23 cellular contexts compared by ENCODE assay signal in genomic region chr3:64173567-64173966, GRCh38. TPM values are rescaled to one million over a fixed set of nuclear protein-coding genes. Genes with fewer than 3 reads are reported as not detected.
"Had no signal": no experiment of that assay in that cellular context is flagged by ENCODE, and none has a peak within 500 bp of the region (broad histone marks: within the 10 kb centered on the region; RNA-seq: fewer than 3 reads in every experiment).

No MANE protein-coding gene starts in this region.

- H3K27me3 Mint-ChIP-seq: natural killer cell treated with Interleukin-12 subunit alpha and Interleukin-12 subunit beta and Interleukin-15 and Interleukin-18, amount 100 ng/mL, for 72 hours; progenitor cell of endocrine pancreas; stimulated activated naive CD8-positive, alpha-beta T cell treated with anti-CD3 and anti-CD28 coated beads, Interleukin-15, Interleukin-2, amounts not matched to agents 100 ng/mL and 50 ng/mL, for 24 hours; type B pancreatic cell had no signal

- H3K27ac Mint-ChIP-seq: naive thymus-derived CD4-positive, alpha-beta T cell; natural killer cell treated with Interleukin-12 subunit alpha and Interleukin-12 subunit beta and Interleukin-15 and Interleukin-18, amount 100 ng/mL, for 72 hours; progenitor cell of endocrine pancreas; stimulated activated effector memory CD8-positive, alpha-beta T cell treated with anti-CD3 and anti-CD28 coated beads, Interleukin-12 subunit alpha, Interleukin-12 subunit beta, amount 100 ng/mL, for 72 hours; stimulated activated naive CD8-positive, alpha-beta T cell treated with anti-CD3 and anti-CD28 coated beads, Interleukin-15, Interleukin-2, amounts not matched to agents 100 ng/mL and 50 ng/mL, for 24 hours had no signal

- H3K4me1 ChIP-seq: spleen, tibial nerve, uterus had no signal

- ATAC-seq: left lobe of liver; naive thymus-derived CD4-positive, alpha-beta T cell; natural killer cell treated with Interleukin-12 subunit alpha and Interleukin-12 subunit beta and Interleukin-15 and Interleukin-18, amount 100 ng/mL, for 72 hours; sciatic nerve; stimulated activated effector memory CD8-positive, alpha-beta T cell treated with anti-CD3 and anti-CD28 coated beads, Interleukin-12 subunit alpha, Interleukin-12 subunit beta, amount 100 ng/mL, for 72 hours had no signal

- H3K9me3 Mint-ChIP-seq: stimulated activated naive CD8-positive, alpha-beta T cell treated with anti-CD3 and anti-CD28 coated beads, Interleukin-15, Interleukin-2, amounts not matched to agents 100 ng/mL and 50 ng/mL, for 24 hours had no signal

- H3K4me1 Mint-ChIP-seq: naive thymus-derived CD4-positive, alpha-beta T cell; stimulated activated effector memory CD8-positive, alpha-beta T cell treated with anti-CD3 and anti-CD28 coated beads, Interleukin-12 subunit alpha, Interleukin-12 subunit beta, amount 100 ng/mL, for 72 hours had no signal

- DNase-seq: head of caudate nucleus; islet precursor cell; mesendoderm; midbrain; mucosa of descending colon; naive thymus-derived CD4-positive, alpha-beta T cell; ovary; spleen; stimulated activated CD4-positive, alpha-beta T cell treated with anti-CD3 and anti-CD28 coated beads, Interleukin-4, amount 100 ng/mL, for 24 hours; stimulated activated naive CD4-positive, alpha-beta T cell; substantia nigra; uterus had no signal

- H3K27me3 ChIP-seq: ovary, right atrium auricular region, spleen, tibial nerve, uterus had no signal

- H3K9me3 ChIP-seq: mucosa of descending colon, ovary, right atrium auricular region, spleen, tibial nerve, uterus had no signal

- H3K27ac ChIP-seq: ovary, spleen, tibial nerve, uterus had no signal

- H3K4me3 ChIP-seq: lung, mucosa of descending colon, ovary, right atrium auricular region, skin epidermis, spleen, tibial nerve, uterus had no signal

- H3K36me3 ChIP-seq: ovary, right atrium auricular region, spleen, tibial nerve, uterus had no signal

- H3K4me3 Mint-ChIP-seq: naive thymus-derived CD4-positive, alpha-beta T cell; natural killer cell treated with Interleukin-12 subunit alpha and Interleukin-12 subunit beta and Interleukin-15 and Interleukin-18, amount 100 ng/mL, for 72 hours; stimulated activated effector memory CD8-positive, alpha-beta T cell treated with anti-CD3 and anti-CD28 coated beads, Interleukin-12 subunit alpha, Interleukin-12 subunit beta, amount 100 ng/mL, for 72 hours; stimulated activated naive CD8-positive, alpha-beta T cell treated with anti-CD3 and anti-CD28 coated beads, Interleukin-15, Interleukin-2, amounts not matched to agents 100 ng/mL and 50 ng/mL, for 24 hours; type B pancreatic cell had no signal

- H3K36me3 Mint-ChIP-seq: naive thymus-derived CD4-positive, alpha-beta T cell; natural killer cell treated with Interleukin-12 subunit alpha and Interleukin-12 subunit beta and Interleukin-15 and Interleukin-18, amount 100 ng/mL, for 72 hours; stimulated activated effector memory CD8-positive, alpha-beta T cell treated with anti-CD3 and anti-CD28 coated beads, Interleukin-12 subunit alpha, Interleukin-12 subunit beta, amount 100 ng/mL, for 72 hours had no signal

RNA-seq across cellular contexts. Expression of gene PRICKLE2, which starts 51.7 kb away (rescaled TPM):
- polyA plus RNA-seq: naive thymus-derived CD4-positive, alpha-beta T cell had no signal
